9 cellular contexts compared by ENCODE assay signal in genomic region chrX:149830192-149830873, GRCh38. TPM values are rescaled to one million over a fixed set of nuclear protein-coding genes. Genes with fewer than 3 reads are reported as not detected.
A peak's percentile ranks its signal among the peaks of the same experiment; 100 is the strongest.
DNase-seq lines count a peak whose midpoint lies in the region; ATAC-seq, FAIRE-seq and TF ChIP-seq lines count a peak whose summit lies in the region.
"Had no signal": no experiment of that assay in that cellular context is flagged by ENCODE, and none has a peak within 500 bp of the region (broad histone marks: within the 10 kb centered on the region; RNA-seq: fewer than 3 reads in every experiment).

No MANE protein-coding gene starts in this region.

- POLR2A ChIA-PET in endothelial cell of umbilical vein (lab: Charles Lee), result no interaction called here

- peak overlapping the region in 1 of 3 experiments; percentile 28 for H3K4me3 ChIP-seq in endothelial cell of umbilical vein (replicated peaks in 1 of 3; ENCODE audit: insufficient read depth in 1 of 3, low read depth in 1 of 3, low read length in 3 of 3)
- no peak overlapping the region for H3K4me3 ChIP-seq in parathyroid adenoma (ENCODE audit: low read depth, low read length)

- no peak for TF ChIP-seq CTCF in endothelial cell of umbilical vein (IDR thresholded peaks at IDR 0.05; ENCODE audit: extremely low read depth in 1 of 2, insufficient read depth in 1 of 2, low read depth in 1 of 2, low read length in 2 of 2)
- no peak for TF ChIP-seq CTCF in parathyroid adenoma (IDR thresholded peaks at IDR 0.05)

- intact Hi-C loops in endothelial cell of umbilical vein (cut with micrococcal nuclease), result no loop called here

- CTCF ChIA-PET in endothelial cell of umbilical vein (lab: Charles Lee), result no interaction called here

- H3K27me3 ChIP-seq in endothelial cell of umbilical vein (ENCODE audit: control insufficient read depth in 2 of 2, insufficient read depth in 2 of 2, low read length in 2 of 2) (no peaks in the 10 kb centered on the region), parathyroid adenoma (ENCODE audit: control insufficient read depth, insufficient read depth, low read length) (no peaks in the 10 kb centered on the region)

- H3K27ac ChIP-seq in endothelial cell of umbilical vein (ENCODE audit: insufficient read depth, low read depth, low read length) (no peak overlapping the region), parathyroid adenoma (no peak overlapping the region)

- H4K20me1 ChIP-seq in endothelial cell of umbilical vein (replicated peaks; ENCODE audit: control insufficient read depth, extremely low read depth, insufficient read depth, low read length), result no peaks in the 10 kb centered on the region

- dilution Hi-C loops in endothelial cell of umbilical vein (cut with MboI; ENCODE audit: extremely low pct_ligation_motif_present, low sequenced_read_pairs), result no loop called here

- H3K4me2 ChIP-seq in endothelial cell of umbilical vein (ENCODE audit: insufficient read depth, low read length) (peak overlapping the region; percentile 62), parathyroid adenoma (ENCODE audit: low read length) (no peak overlapping the region)

- H3K36me3 ChIP-seq in endothelial cell of umbilical vein (ENCODE audit: control insufficient read depth in 2 of 2, extremely low read depth in 1 of 2, insufficient read depth in 2 of 2, low read length in 2 of 2) (no peaks in the 10 kb centered on the region), parathyroid adenoma (ENCODE audit: control insufficient read depth, insufficient read depth, low read length) (no peaks in the 10 kb centered on the region)

- H3K79me2 ChIP-seq in endothelial cell of umbilical vein (ENCODE audit: control insufficient read depth, insufficient read depth, low read length) (no peaks in the 10 kb centered on the region), parathyroid adenoma (no peaks in the 10 kb centered on the region)

- no peak for TF ChIP-seq POLR2A in endothelial cell of umbilical vein (IDR thresholded peaks at IDR 0.05; ENCODE audit: low read depth, low read length)

- no peak overlapping the region for H3K9ac ChIP-seq in endothelial cell of umbilical vein (replicated peaks; ENCODE audit: extremely low read depth, insufficient read depth, low read length)
- no peak overlapping the region for H3K9ac ChIP-seq in parathyroid adenoma

- H2AFZ ChIP-seq in endothelial cell of umbilical vein (ENCODE audit: low read depth, low read length) (peak overlapping the region; percentile 59), parathyroid adenoma (peak overlapping the region; percentile 78)

- no peaks in the 10 kb centered on the region for H3K4me1 ChIP-seq in endothelial cell of umbilical vein (ENCODE audit: control insufficient read depth, extremely low read depth, insufficient read depth, low read length)
- no peaks in the 10 kb centered on the region for H3K4me1 ChIP-seq in parathyroid adenoma

- no peaks in the 10 kb centered on the region for H3K9me1 ChIP-seq in endothelial cell of umbilical vein (replicated peaks; ENCODE audit: control insufficient read depth, extremely low read depth, insufficient read depth, low read length)

- no peaks in the 10 kb centered on the region for H3K9me3 ChIP-seq in endothelial cell of umbilical vein (replicated peaks; ENCODE audit: control insufficient read depth, insufficient read depth, low read length)
- no peaks in the 10 kb centered on the region for H3K9me3 ChIP-seq in parathyroid adenoma (ENCODE audit: control insufficient read depth, low read length)

- DNase-seq in D341Med (ENCODE audit: low spot score), result peak; percentile 23
- peak in 3 of 5 donors; percentile 4 to 10 (median 9) for DNase-seq in T-helper 1 cell
- DNase-seq in endothelial cell of umbilical vein (ENCODE audit: low read depth, low spot score), result peak; percentile 2
- DNase-seq in HuH-7 (ENCODE audit: low spot score), result no peak
- no peak for DNase-seq in C1 segment of cervical spinal cord (lab: John Stamatoyannopoulos, UW)
- DNase-seq in Ammon's horn (ENCODE audit: low spot score), result no peak

- no TSS peak for BruUV-seq in endothelial cell of umbilical vein (replicated peaks; lab: Mats Ljungman, UMichigan)

- peak; percentile 53 for ATAC-seq in GM21737 (IDR thresholded peaks at IDR 0.05; ENCODE audit: unreplicated experiment)

- no peak for FAIRE-seq in endothelial cell of umbilical vein (lab: Jason Lieb, UNC)

TF ChIP-seq in endothelial cell of umbilical vein, 7 proteins besides CTCF, POLR2A, EP300 and RAD21:
- no peak for TF ChIP-seq JUN (IDR thresholded peaks at IDR 0.05; ENCODE audit: borderline replicate concordance, insufficient read depth, insufficient read length, low read depth)
- TF ChIP-seq MAX (IDR thresholded peaks at IDR 0.05; ENCODE audit: insufficient read depth, insufficient read length), result no peak
- no peak for TF ChIP-seq GATA2 (IDR thresholded peaks at IDR 0.05; ENCODE audit: insufficient read depth, insufficient read length, low read depth, low read length)
- no peak for TF ChIP-seq EZH2 (IDR thresholded peaks at IDR 0.05; ENCODE audit: borderline replicate concordance, low read depth, low read length, severe bottlenecking)
- TF ChIP-seq MYC (IDR thresholded peaks at IDR 0.05; ENCODE audit: low read depth, low read length), result no peak
- TF ChIP-seq POLR2AphosphoS5 (IDR thresholded peaks at IDR 0.05; ENCODE audit: insufficient read depth, low read depth, low read length), result no peak
- no peak for TF ChIP-seq FOS (IDR thresholded peaks at IDR 0.05; ENCODE audit: borderline replicate concordance, insufficient read depth, low read length)

RNA-seq across cellular contexts. Expression of gene MAGEA9, which starts 48.6 kb away (rescaled TPM):
- total RNA-seq in endothelial cell of umbilical vein, result not detected in 2 replicates
- not detected in 2 replicates for polyA plus RNA-seq in endothelial cell of umbilical vein
- polyA plus RNA-seq in endothelial cell of umbilical vein (2011; cell fraction: cytosol; rRNA removed), result not detected in 2 replicates
- polyA plus RNA-seq in endothelial cell of umbilical vein (2011; cell fraction: nucleus; rRNA removed), result not detected in 2 replicates
- polyA plus RNA-seq in endothelial cell of umbilical vein (2012), result not detected in 2 replicates
- not detected in 2 replicates for polyA minus RNA-seq in endothelial cell of umbilical vein
- polyA minus RNA-seq in endothelial cell of umbilical vein (2011; cell fraction: cytosol; rRNA and poly(A)+ RNA removed), result not detected
- polyA minus RNA-seq in endothelial cell of umbilical vein (2011; cell fraction: nucleus; rRNA and poly(A)+ RNA removed), result not detected in 2 replicates
- total RNA-seq: mononuclear cell had no signal

RNA-seq across cellular contexts. Expression of gene MAGEA8, which starts 50.6 kb away (rescaled TPM):
- not detected in 2 replicates for total RNA-seq in endothelial cell of umbilical vein
- polyA plus RNA-seq in endothelial cell of umbilical vein, result not detected in 2 replicates
- polyA plus RNA-seq in endothelial cell of umbilical vein (2011; cell fraction: cytosol; rRNA removed), result not detected in 2 replicates
- not detected in 2 replicates for polyA plus RNA-seq in endothelial cell of umbilical vein (2011; cell fraction: nucleus; rRNA removed)
- not detected in 2 replicates for polyA plus RNA-seq in endothelial cell of umbilical vein (2012)
- polyA minus RNA-seq in endothelial cell of umbilical vein, result not detected in 2 replicates
- polyA minus RNA-seq in endothelial cell of umbilical vein (2011; cell fraction: cytosol; rRNA and poly(A)+ RNA removed), result not detected
- polyA minus RNA-seq in endothelial cell of umbilical vein (2011; cell fraction: nucleus; rRNA and poly(A)+ RNA removed), result not detected in 2 replicates
- total RNA-seq: mononuclear cell had no signal

RNA-seq across cellular contexts. Expression of gene HSFX1, which starts 56.5 kb away (rescaled TPM):
- total RNA-seq in endothelial cell of umbilical vein, result 0.53 and 0.88 TPM in 2 replicates
- polyA plus RNA-seq in endothelial cell of umbilical vein, result 0.41 and 0.68 TPM in 2 replicates
- 0.08 and 0.23 TPM in 2 replicates for polyA plus RNA-seq in endothelial cell of umbilical vein (2011; cell fraction: cytosol; rRNA removed)
- polyA plus RNA-seq in endothelial cell of umbilical vein (2011; cell fraction: nucleus; rRNA removed), result 0.99 and 1.3 TPM in 2 replicates
- 0.19 and 0.21 TPM in 2 replicates for polyA plus RNA-seq in endothelial cell of umbilical vein (2012)
- 1.2 and 1.7 TPM in 2 replicates for polyA minus RNA-seq in endothelial cell of umbilical vein
- polyA minus RNA-seq in endothelial cell of umbilical vein (2011; cell fraction: cytosol; rRNA and poly(A)+ RNA removed), result not detected
- 0.96 and 1.1 TPM in 2 replicates for polyA minus RNA-seq in endothelial cell of umbilical vein (2011; cell fraction: nucleus; rRNA and poly(A)+ RNA removed)
- total RNA-seq: mononuclear cell had no signal

Comparison
In these comparisons a context has a peak if more than half of its experiments do, and no peak if none do; other contexts are left out.
1. DNase-seq: peak in D341Med (single experiment), T-helper 1 cell (3 of 5) and endothelial cell of umbilical vein (single experiment); none in HuH-7 (single experiment), C1 segment of cervical spinal cord (0 of 14) and Ammon's horn (single experiment).